In genomic region chr1:234634387-234634786, GRCh38 we compare ENCODE assay signal across 2 cellular contexts.
TF ChIP-seq lines count a peak whose summit lies in the region.

No MANE protein-coding gene starts in this region.

TF ChIP-seq in IMR-90, 13 proteins besides CTCF, POLR2A, EP300 and RAD21:
- TF ChIP-seq BHLHE40 (IDR thresholded peaks at IDR 0.05; ENCODE audit: low read depth, low read length) (no peak), MAFK (IDR thresholded peaks at IDR 0.05; ENCODE audit: low read depth, low read length) (no peak), MAZ (IDR thresholded peaks at IDR 0.05; ENCODE audit: borderline replicate concordance, low read depth, low read length) (no peak), CEBPB (IDR thresholded peaks at IDR 0.05; ENCODE audit: low read depth, low read length) (no peak), RFX5 (IDR thresholded peaks at IDR 0.05; ENCODE audit: low read depth, low read length) (no peak), NFE2L2 (IDR thresholded peaks at IDR 0.05; ENCODE audit: low read depth, low read length) (no peak), FOS (IDR thresholded peaks at IDR 0.05; ENCODE audit: low read depth, low read length) (no peak), MXI1 (IDR thresholded peaks at IDR 0.05; ENCODE audit: borderline replicate concordance, low read depth, low read length) (no peak), CHD1 (IDR thresholded peaks at IDR 0.05; ENCODE audit: low read depth, low read length) (no peak), SMC3 (IDR thresholded peaks at IDR 0.05; ENCODE audit: low read depth, low read length) (no peak), ELK1 (IDR thresholded peaks at IDR 0.05; ENCODE audit: borderline replicate concordance, low read depth, low read length) (no peak), USF2 (IDR thresholded peaks at IDR 0.05; ENCODE audit: low read depth, low read length) (no peak), RCOR1 (IDR thresholded peaks at IDR 0.05; ENCODE audit: insufficient replicate concordance, low read length) (no peak)
TF ChIP-seq in IMR-90: peak in this region for 0.

TF ChIP-seq in K562, 482 proteins besides CTCF, POLR2A, EP300 and RAD21:
- no peak for TF ChIP-seq DEAF1 (CRISPR knock-in tag; IDR thresholded peaks at IDR 0.05)
- no peak for TF ChIP-seq FOS (IDR thresholded peaks at IDR 0.05; ENCODE audit: extremely low read depth, insufficient read length)
- no peak for TF ChIP-seq CBFA2T3 (IDR thresholded peaks at IDR 0.05)
- no peak for TF ChIP-seq ZBTB5 (IDR thresholded peaks at IDR 0.05)
- no peak for TF ChIP-seq CEBPG (CRISPR knock-in tag; IDR thresholded peaks at IDR 0.05)
- no peak; a peak in 1 of 4 replicates for TF ChIP-seq CEBPG (tag; conservative IDR thresholded peaks at IDR 0.05 in 1 of 2, IDR thresholded peaks at IDR 0.05 in 1 of 2)
